ENCODE assay signal across 1 cellular context in genomic region chr1:19251305-19252196, GRCh38.
TF ChIP-seq lines count a peak whose summit lies in the region.

Gene EMC1 (minus strand): TSS chr1:19251524. CDS start chr1:19251509, 15 bp downstream.
Gene MRTO4 (plus strand): TSS chr1:19251805. CDS start chr1:19251836, 31 bp downstream.

TF ChIP-seq in K562, 482 proteins besides CTCF, POLR2A, EP300 and RAD21 (continued from another document and continues in another):
- TF ChIP-seq, protein P1, sequence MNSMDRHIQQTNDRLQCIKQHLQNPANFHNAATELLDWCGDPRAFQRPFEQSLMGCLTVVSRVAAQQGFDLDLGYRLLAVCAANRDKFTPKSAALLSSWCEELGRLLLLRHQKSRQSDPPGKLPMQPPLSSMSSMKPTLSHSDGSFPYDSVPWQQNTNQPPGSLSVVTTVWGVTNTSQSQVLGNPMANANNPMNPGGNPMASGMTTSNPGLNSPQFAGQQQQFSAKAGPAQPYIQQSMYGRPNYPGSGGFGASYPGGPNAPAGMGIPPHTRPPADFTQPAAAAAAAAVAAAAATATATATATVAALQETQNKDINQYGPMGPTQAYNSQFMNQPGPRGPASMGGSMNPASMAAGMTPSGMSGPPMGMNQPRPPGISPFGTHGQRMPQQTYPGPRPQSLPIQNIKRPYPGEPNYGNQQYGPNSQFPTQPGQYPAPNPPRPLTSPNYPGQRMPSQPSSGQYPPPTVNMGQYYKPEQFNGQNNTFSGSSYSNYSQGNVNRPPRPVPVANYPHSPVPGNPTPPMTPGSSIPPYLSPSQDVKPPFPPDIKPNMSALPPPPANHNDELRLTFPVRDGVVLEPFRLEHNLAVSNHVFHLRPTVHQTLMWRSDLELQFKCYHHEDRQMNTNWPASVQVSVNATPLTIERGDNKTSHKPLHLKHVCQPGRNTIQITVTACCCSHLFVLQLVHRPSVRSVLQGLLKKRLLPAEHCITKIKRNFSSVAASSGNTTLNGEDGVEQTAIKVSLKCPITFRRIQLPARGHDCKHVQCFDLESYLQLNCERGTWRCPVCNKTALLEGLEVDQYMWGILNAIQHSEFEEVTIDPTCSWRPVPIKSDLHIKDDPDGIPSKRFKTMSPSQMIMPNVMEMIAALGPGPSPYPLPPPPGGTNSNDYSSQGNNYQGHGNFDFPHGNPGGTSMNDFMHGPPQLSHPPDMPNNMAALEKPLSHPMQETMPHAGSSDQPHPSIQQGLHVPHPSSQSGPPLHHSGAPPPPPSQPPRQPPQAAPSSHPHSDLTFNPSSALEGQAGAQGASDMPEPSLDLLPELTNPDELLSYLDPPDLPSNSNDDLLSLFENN (IDR thresholded peaks at IDR 0.05; ENCODE audit: low read depth in 2 of 2, low read length in 2 of 2), result peak in 1 of 2 experiments; percentile 52; a peak in 2 of 4 replicates
- peak; percentile 97 for TF ChIP-seq RBFOX2 (IDR thresholded peaks at IDR 0.05; ENCODE audit: low read depth, low read length)
- TF ChIP-seq CCNT2 (IDR thresholded peaks at IDR 0.05; ENCODE audit: borderline replicate concordance, extremely low read depth, insufficient read length, low read depth, low read length), result peak; percentile 85
- TF ChIP-seq HMG20A (CRISPR knock-in tag; conservative IDR thresholded peaks at IDR 0.05), result no peak
- TF ChIP-seq GTF2A2 (tag; IDR thresholded peaks at IDR 0.05), result no peak
- TF ChIP-seq MCM5 (IDR thresholded peaks at IDR 0.05; ENCODE audit: low read depth), result no peak
- TF ChIP-seq ZNF76 (CRISPR knock-in tag; IDR thresholded peaks at IDR 0.05; ENCODE audit: borderline replicate concordance), result peak; percentile 95; the same call in 1 of the 2 replicates
- TF ChIP-seq, protein P2, sequence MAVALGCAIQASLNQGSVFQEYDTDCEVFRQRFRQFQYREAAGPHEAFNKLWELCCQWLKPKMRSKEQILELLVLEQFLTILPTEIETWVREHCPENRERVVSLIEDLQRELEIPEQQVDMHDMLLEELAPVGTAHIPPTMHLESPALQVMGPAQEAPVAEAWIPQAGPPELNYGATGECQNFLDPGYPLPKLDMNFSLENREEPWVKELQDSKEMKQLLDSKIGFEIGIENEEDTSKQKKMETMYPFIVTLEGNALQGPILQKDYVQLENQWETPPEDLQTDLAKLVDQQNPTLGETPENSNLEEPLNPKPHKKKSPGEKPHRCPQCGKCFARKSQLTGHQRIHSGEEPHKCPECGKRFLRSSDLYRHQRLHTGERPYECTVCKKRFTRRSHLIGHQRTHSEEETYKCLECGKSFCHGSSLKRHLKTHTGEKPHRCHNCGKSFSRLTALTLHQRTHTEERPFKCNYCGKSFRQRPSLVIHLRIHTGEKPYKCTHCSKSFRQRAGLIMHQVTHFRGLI (CRISPR knock-in tag; IDR thresholded peaks at IDR 0.05), result no peak
- TF ChIP-seq FOXP1 (CRISPR knock-in tag; IDR thresholded peaks at IDR 0.05), result peak; percentile 50; the same call in 1 of the 2 replicates
- no peak; the same call in 1 of the 2 replicates for TF ChIP-seq ZC3H8 (IDR thresholded peaks at IDR 0.05)
- no peak for TF ChIP-seq CHD4 (IDR thresholded peaks at IDR 0.05; ENCODE audit: insufficient read depth, insufficient replicate concordance, low read depth, low read length, poor library complexity, severe bottlenecking)
- peak; percentile 82 for TF ChIP-seq NEUROD1 (IDR thresholded peaks at IDR 0.05; ENCODE audit: borderline replicate concordance, low read depth, low read length, partially characterized antibody)
- TF ChIP-seq, protein P3, sequence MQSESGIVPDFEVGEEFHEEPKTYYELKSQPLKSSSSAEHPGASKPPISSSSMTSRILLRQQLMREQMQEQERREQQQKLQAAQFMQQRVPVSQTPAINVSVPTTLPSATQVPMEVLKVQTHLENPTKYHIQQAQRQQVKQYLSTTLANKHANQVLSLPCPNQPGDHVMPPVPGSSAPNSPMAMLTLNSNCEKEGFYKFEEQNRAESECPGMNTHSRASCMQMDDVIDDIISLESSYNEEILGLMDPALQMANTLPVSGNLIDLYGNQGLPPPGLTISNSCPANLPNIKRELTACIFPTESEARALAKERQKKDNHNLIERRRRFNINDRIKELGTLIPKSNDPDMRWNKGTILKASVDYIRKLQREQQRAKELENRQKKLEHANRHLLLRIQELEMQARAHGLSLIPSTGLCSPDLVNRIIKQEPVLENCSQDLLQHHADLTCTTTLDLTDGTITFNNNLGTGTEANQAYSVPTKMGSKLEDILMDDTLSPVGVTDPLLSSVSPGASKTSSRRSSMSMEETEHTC (IDR thresholded peaks at IDR 0.05), result no peak; the same call in 1 of the 2 replicates
- TF ChIP-seq ZNF12 (CRISPR knock-in tag; IDR thresholded peaks at IDR 0.05), result no peak; the same call in 1 of the 2 replicates
- peak; percentile 92; the same call in 1 of the 2 replicates for TF ChIP-seq ZHX1 (conservative IDR thresholded peaks at IDR 0.05; ENCODE audit: low read length)
- TF ChIP-seq POLR2AphosphoS5 (IDR thresholded peaks at IDR 0.05; ENCODE audit: control insufficient read depth, insufficient read depth, low read depth, low read length), result peak; percentile 80
- TF ChIP-seq, protein P4, sequence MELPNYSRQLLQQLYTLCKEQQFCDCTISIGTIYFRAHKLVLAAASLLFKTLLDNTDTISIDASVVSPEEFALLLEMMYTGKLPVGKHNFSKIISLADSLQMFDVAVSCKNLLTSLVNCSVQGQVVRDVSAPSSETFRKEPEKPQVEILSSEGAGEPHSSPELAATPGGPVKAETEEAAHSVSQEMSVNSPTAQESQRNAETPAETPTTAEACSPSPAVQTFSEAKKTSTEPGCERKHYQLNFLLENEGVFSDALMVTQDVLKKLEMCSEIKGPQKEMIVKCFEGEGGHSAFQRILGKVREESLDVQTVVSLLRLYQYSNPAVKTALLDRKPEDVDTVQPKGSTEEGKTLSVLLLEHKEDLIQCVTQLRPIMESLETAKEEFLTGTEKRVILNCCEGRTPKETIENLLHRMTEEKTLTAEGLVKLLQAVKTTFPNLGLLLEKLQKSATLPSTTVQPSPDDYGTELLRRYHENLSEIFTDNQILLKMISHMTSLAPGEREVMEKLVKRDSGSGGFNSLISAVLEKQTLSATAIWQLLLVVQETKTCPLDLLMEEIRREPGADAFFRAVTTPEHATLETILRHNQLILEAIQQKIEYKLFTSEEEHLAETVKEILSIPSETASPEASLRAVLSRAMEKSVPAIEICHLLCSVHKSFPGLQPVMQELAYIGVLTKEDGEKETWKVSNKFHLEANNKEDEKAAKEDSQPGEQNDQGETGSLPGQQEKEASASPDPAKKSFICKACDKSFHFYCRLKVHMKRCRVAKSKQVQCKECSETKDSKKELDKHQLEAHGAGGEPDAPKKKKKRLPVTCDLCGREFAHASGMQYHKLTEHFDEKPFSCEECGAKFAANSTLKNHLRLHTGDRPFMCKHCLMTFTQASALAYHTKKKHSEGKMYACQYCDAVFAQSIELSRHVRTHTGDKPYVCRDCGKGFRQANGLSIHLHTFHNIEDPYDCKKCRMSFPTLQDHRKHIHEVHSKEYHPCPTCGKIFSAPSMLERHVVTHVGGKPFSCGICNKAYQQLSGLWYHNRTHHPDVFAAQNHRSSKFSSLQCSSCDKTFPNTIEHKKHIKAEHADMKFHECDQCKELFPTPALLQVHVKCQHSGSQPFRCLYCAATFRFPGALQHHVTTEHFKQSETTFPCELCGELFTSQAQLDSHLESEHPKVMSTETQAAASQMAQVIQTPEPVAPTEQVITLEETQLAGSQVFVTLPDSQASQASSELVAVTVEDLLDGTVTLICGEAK (IDR thresholded peaks at IDR 0.05), result peak; percentile 43; the same call in 1 of the 2 replicates
- TF ChIP-seq, protein P4 (CRISPR knock-in tag; IDR thresholded peaks at IDR 0.05), result no peak
- TF ChIP-seq MBD2 (IDR thresholded peaks at IDR 0.05; ENCODE audit: borderline replicate concordance, low read depth), result peak; percentile 54
- TF ChIP-seq SIRT6 (IDR thresholded peaks at IDR 0.05; ENCODE audit: low read depth, low read length), result no peak
- peak; percentile 92 for TF ChIP-seq TAF9B (IDR thresholded peaks at IDR 0.05; ENCODE audit: partially characterized antibody)
- TF ChIP-seq, protein P5, sequence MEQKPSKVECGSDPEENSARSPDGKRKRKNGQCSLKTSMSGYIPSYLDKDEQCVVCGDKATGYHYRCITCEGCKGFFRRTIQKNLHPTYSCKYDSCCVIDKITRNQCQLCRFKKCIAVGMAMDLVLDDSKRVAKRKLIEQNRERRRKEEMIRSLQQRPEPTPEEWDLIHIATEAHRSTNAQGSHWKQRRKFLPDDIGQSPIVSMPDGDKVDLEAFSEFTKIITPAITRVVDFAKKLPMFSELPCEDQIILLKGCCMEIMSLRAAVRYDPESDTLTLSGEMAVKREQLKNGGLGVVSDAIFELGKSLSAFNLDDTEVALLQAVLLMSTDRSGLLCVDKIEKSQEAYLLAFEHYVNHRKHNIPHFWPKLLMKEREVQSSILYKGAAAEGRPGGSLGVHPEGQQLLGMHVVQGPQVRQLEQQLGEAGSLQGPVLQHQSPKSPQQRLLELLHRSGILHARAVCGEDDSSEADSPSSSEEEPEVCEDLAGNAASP (IDR thresholded peaks at IDR 0.05), result no peak
- no peak for TF ChIP-seq PTBP1 (IDR thresholded peaks at IDR 0.05; ENCODE audit: low read depth, low read length)
- TF ChIP-seq, protein P6, sequence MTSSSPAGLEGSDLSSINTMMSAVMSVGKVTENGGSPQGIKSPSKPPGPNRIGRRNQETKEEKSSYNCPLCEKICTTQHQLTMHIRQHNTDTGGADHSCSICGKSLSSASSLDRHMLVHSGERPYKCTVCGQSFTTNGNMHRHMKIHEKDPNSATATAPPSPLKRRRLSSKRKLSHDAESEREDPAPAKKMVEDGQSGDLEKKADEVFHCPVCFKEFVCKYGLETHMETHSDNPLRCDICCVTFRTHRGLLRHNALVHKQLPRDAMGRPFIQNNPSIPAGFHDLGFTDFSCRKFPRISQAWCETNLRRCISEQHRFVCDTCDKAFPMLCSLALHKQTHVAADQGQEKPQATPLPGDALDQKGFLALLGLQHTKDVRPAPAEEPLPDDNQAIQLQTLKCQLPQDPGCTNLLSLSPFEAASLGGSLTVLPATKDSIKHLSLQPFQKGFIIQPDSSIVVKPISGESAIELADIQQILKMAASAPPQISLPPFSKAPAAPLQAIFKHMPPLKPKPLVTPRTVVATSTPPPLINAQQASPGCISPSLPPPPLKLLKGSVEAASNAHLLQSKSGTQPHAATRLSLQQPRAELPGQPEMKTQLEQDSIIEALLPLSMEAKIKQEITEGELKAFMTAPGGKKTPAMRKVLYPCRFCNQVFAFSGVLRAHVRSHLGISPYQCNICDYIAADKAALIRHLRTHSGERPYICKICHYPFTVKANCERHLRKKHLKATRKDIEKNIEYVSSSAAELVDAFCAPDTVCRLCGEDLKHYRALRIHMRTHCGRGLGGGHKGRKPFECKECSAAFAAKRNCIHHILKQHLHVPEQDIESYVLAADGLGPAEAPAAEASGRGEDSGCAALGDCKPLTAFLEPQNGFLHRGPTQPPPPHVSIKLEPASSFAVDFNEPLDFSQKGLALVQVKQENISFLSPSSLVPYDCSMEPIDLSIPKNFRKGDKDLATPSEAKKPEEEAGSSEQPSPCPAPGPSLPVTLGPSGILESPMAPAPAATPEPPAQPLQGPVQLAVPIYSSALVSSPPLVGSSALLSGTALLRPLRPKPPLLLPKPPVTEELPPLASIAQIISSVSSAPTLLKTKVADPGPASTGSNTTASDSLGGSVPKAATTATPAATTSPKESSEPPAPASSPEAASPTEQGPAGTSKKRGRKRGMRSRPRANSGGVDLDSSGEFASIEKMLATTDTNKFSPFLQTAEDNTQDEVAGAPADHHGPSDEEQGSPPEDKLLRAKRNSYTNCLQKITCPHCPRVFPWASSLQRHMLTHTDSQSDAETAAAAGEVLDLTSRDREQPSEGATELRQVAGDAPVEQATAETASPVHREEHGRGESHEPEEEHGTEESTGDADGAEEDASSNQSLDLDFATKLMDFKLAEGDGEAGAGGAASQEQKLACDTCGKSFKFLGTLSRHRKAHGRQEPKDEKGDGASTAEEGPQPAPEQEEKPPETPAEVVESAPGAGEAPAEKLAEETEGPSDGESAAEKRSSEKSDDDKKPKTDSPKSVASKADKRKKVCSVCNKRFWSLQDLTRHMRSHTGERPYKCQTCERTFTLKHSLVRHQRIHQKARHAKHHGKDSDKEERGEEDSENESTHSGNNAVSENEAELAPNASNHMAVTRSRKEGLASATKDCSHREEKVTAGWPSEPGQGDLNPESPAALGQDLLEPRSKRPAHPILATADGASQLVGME (CRISPR knock-in tag; IDR thresholded peaks at IDR 0.05), result peak; percentile 88; the same call in 1 of the 2 replicates
